10 cellular contexts compared by ENCODE assay signal in genomic region chr5:116442095-116442534, GRCh38.
DNase-seq lines count a peak whose midpoint lies in the region; ATAC-seq and TF ChIP-seq lines count a peak whose summit lies in the region.
"Had no signal": no experiment of that assay in that cellular context is flagged by ENCODE, and none has a peak within 500 bp of the region (broad histone marks: within the 10 kb centered on the region; RNA-seq: fewer than 3 reads in every experiment).

No MANE protein-coding gene starts in this region.

- H3K4me3 ChIP-seq in upper lobe of right lung: no peak overlapping the region
- H3K4me3 ChIP-seq: uterus had no signal

- H3K4me1 ChIP-seq in upper lobe of right lung: peaks cover 3% of the 10 kb centered on the region
- H3K4me1 ChIP-seq: uterus had no signal

- DNase-seq in Right ventricle myocardium superior: peak; percentile 68
- no peak for DNase-seq in cardiac septum (ENCODE audit: low spot score)
- peak; percentile 30 for DNase-seq in RWPE1 (ENCODE audit: low spot score)
- peak; percentile 24 for DNase-seq in foreskin melanocyte
- no peak for DNase-seq in upper lobe of right lung
- DNase-seq in globus pallidus (ENCODE audit: low spot score): no peak
- DNase-seq in activated CD8-positive, alpha-beta memory T cell treated with anti-CD3 and anti-CD28 coated beads for 24 hours: no peak
- DNase-seq in ureter (ENCODE audit: low spot score): no peak
- DNase-seq: activated CD4-positive, CD25-positive, alpha-beta regulatory T cell treated with anti-CD3 and anti-CD28 coated beads, Interleukin-2, amount 50 U/mL, for 72 hours; uterus had no signal

- H3K9me3 ChIP-seq in upper lobe of right lung: no peaks in the 10 kb centered on the region
- H3K9me3 ChIP-seq: uterus had no signal

- H3K36me3 ChIP-seq in upper lobe of right lung: no peaks in the 10 kb centered on the region
- H3K36me3 ChIP-seq: uterus had no signal

- POLR2A ChIA-PET in RWPE1 (lab: Yijun Ruan, JAX; ENCODE audit: low non-redundant PET): no interaction called here

- CTCF ChIA-PET in RWPE1 (lab: Yijun Ruan, JAX): no interaction called here

- intact Hi-C loops in Right ventricle myocardium superior (cut with DNase I) (no loop called here), cardiac septum (cut with DNase I) (no loop called here), upper lobe of right lung (cut with DNase I) (no loop called here)

- TF ChIP-seq CTCF in RWPE1 (conservative IDR thresholded peaks at IDR 0.05; ENCODE audit: low read depth) (no peak), upper lobe of right lung (IDR thresholded peaks at IDR 0.05) (no peak)

- H3K27ac ChIP-seq in RWPE1 (no peak overlapping the region), upper lobe of right lung (no peak overlapping the region)
- H3K27ac ChIP-seq: uterus had no signal

- no peaks in the 10 kb centered on the region for H3K27me3 ChIP-seq in upper lobe of right lung
- H3K27me3 ChIP-seq: uterus had no signal

- peak; percentile 80 for ATAC-seq in Right ventricle myocardium superior (ENCODE audit: poor library complexity)
- peak; percentile 14 for ATAC-seq in upper lobe of right lung

Comparison
In these comparisons a context has a peak if more than half of its experiments do, and no peak if none do; other contexts are left out.
1. DNase-seq: peak in Right ventricle myocardium superior (single experiment), RWPE1 (single experiment) and foreskin melanocyte (single experiment); none in cardiac septum (single experiment), upper lobe of right lung (single experiment), globus pallidus (single experiment), activated CD8-positive, alpha-beta memory T cell treated with anti-CD3 and anti-CD28 coated beads for 24 hours (single experiment) and ureter (single experiment).